ENCODE assay signal across 8 cellular contexts in genomic region chr1:201346337-201346939, GRCh38. TPM values are rescaled to one million over a fixed set of nuclear protein-coding genes. Genes with fewer than 3 reads are reported as not detected.
DNase-seq lines count a peak whose midpoint lies in the region; ATAC-seq and TF ChIP-seq lines count a peak whose summit lies in the region.

No MANE protein-coding gene starts in this region.

- no peak overlapping the region for H3K23ac ChIP-seq in neuronal stem cell (ENCODE audit: low read depth, low read length, poor library complexity)

- H3F3A ChIP-seq in GM23338 (replicated peaks; ENCODE audit: low read depth) = peaks cover 4% of the 10 kb centered on the region; the same call in 1 of the 2 replicates

- no peaks in the 10 kb centered on the region for H3K9me3 ChIP-seq in Peyer's patch
- peaks cover 0 to 10% (median 3%) of the 10 kb centered on the region in 4 donors for H3K9me3 ChIP-seq in esophagus muscularis mucosa
- H3K9me3 ChIP-seq in neuronal stem cell (replicated peaks in 1 of 2; ENCODE audit: control insufficient read depth in 2 of 2, insufficient read depth in 1 of 2, low read depth in 1 of 2, low read length in 2 of 2) = no peaks in the 10 kb centered on the region

- H3K9me3 Mint-ChIP-seq in GM23338 = peaks cover 1% of the 10 kb centered on the region; the same call in 2 of the 3 replicates

- H3K9me2 ChIP-seq in GM23338 (ENCODE audit: insufficient read depth) = peaks cover 6% of the 10 kb centered on the region; the same call in 1 of the 2 replicates

- no peak overlapping the region for H2BK120ac ChIP-seq in neuronal stem cell (ENCODE audit: low read depth, low read length)

- no peak overlapping the region for H3K9ac ChIP-seq in neuronal stem cell (ENCODE audit: low read depth, low read length, poor library complexity)

- H2AFZ ChIP-seq in GM23338 (no peak overlapping the region), neuronal stem cell (ENCODE audit: low read length) (no peak overlapping the region)

- no peak overlapping the region for H2AK5ac ChIP-seq in neuronal stem cell (ENCODE audit: low read depth, low read length)

- no peaks in the 10 kb centered on the region for H3K36me3 Mint-ChIP-seq in GM23338 (ENCODE audit: low read depth)

- no peak overlapping the region for H3K27ac ChIP-seq in GM23338 (ENCODE audit: low read depth)
- H3K27ac ChIP-seq in Peyer's patch = no peak overlapping the region
- H3K27ac ChIP-seq in esophagus muscularis mucosa (replicated peaks in 1 of 4) = no peak overlapping the region
- no peak overlapping the region for H3K27ac ChIP-seq in neuronal stem cell (replicated peaks; ENCODE audit: low read length)

- no peak overlapping the region for H3K14ac ChIP-seq in neuronal stem cell (ENCODE audit: low read length)

- H3K18ac ChIP-seq in neuronal stem cell (ENCODE audit: low read length) = no peak overlapping the region

- H3K4me1 ChIP-seq in GM23338 (ENCODE audit: insufficient read depth) (peaks cover 19% of the 10 kb centered on the region), Peyer's patch (no peaks in the 10 kb centered on the region), esophagus muscularis mucosa (peaks cover 0 to 4% (median 0%) of the 10 kb centered on the region in 4 donors), neuronal stem cell (ENCODE audit: control insufficient read depth in 2 of 2, insufficient read depth in 1 of 2, low read depth in 1 of 2, low read length in 2 of 2) (peaks cover 0 to 8% of the 10 kb centered on the region in 2 donors)

- ATAC-seq in GM23338 (peak; percentile 45), HG03108 (IDR thresholded peaks at IDR 0.05; ENCODE audit: unreplicated experiment) (no peak), GM19035 (IDR thresholded peaks at IDR 0.05; ENCODE audit: unreplicated experiment) (no peak), HG03097 (IDR thresholded peaks at IDR 0.05; ENCODE audit: low FRiP score, unreplicated experiment) (no peak)

- DNase-seq in Ammon's horn (ENCODE audit: low spot score) (peak; percentile 24), GM23338 (ENCODE audit: low spot score) (peak; percentile 88), Peyer's patch (peak in 2 of 3 donors; percentile 44 to 72), esophagus muscularis mucosa (ENCODE audit: extremely low spot score) (no peak), neuronal stem cell (ENCODE audit: low spot score) (peak; percentile 52)

- H3K4me1 Mint-ChIP-seq in GM23338 = peaks cover 36% of the 10 kb centered on the region

- TF ChIP-seq CTCF in GM23338 (conservative IDR thresholded peaks at IDR 0.05; ENCODE audit: low read depth in 2 of 2) (peak; percentile 74 to 80), Peyer's patch (IDR thresholded peaks at IDR 0.05) (peak in 4 of 6 experiments; percentile 39 to 77 (median 72)), esophagus muscularis mucosa (IDR thresholded peaks at IDR 0.05) (peak; percentile 34 to 50 (median 39))

- H2BK5ac ChIP-seq in neuronal stem cell (ENCODE audit: low read length) = no peak overlapping the region

- no peak overlapping the region for H3K4me2 ChIP-seq in GM23338
- H3K4me2 ChIP-seq in neuronal stem cell (ENCODE audit: insufficient read depth, low read length, poor library complexity, severe bottlenecking) = no peak overlapping the region

- no peak overlapping the region for H2BK12ac ChIP-seq in neuronal stem cell (ENCODE audit: low read length)

- H4K20me1 ChIP-seq in GM23338 (replicated peaks; ENCODE audit: insufficient read depth) = no peaks in the 10 kb centered on the region

- no peaks in the 10 kb centered on the region for H3K79me2 ChIP-seq in GM23338 (replicated peaks; ENCODE audit: insufficient read depth)

- peak overlapping the region; percentile 16; the same call in 2 of the 3 replicates for H3K4me3 Mint-ChIP-seq in GM23338

- TF ChIP-seq EP300 in esophagus muscularis mucosa (IDR thresholded peaks at IDR 0.05) = no peak

- H4K91ac ChIP-seq in neuronal stem cell (ENCODE audit: low read depth, low read length, poor library complexity) = no peak overlapping the region

- H3K4ac ChIP-seq in neuronal stem cell (ENCODE audit: low read length) = no peak overlapping the region

- H3K27me3 Mint-ChIP-seq in GM23338 (ENCODE audit: insufficient read depth, low read depth, poor library complexity) = peaks cover 10% of the 10 kb centered on the region

- H3K36me3 ChIP-seq in GM23338 (ENCODE audit: insufficient read depth) (no peaks in the 10 kb centered on the region; the same call in 1 of the 2 replicates), Peyer's patch (no peaks in the 10 kb centered on the region), esophagus muscularis mucosa (no peaks in the 10 kb centered on the region), neuronal stem cell (replicated peaks in 1 of 2; ENCODE audit: control insufficient read depth in 2 of 2, insufficient read depth in 2 of 2, low read length in 2 of 2) (no peaks in the 10 kb centered on the region)

- H4K8ac ChIP-seq in neuronal stem cell (ENCODE audit: low read depth, low read length) = no peak overlapping the region

- no peak overlapping the region; the same call in 1 of the 2 replicates for H3K27ac Mint-ChIP-seq in GM23338

- H2BK15ac ChIP-seq in neuronal stem cell (ENCODE audit: low read length) = no peak overlapping the region

- 40% methylated on average over 3 of the region's 5 CpGs for whole genome bisulfite sequencing in esophagus muscularis mucosa
- no CpG with 5 or more reads among the region's 5 CpGs for WGBS in neuronal stem cell (ENCODE audit: extremely low coverage in 2 of 2, insufficient read length in 2 of 2, insufficient replicate concordance in 1 of 2), 2 donors

- no peaks in the 10 kb centered on the region for H3K79me1 ChIP-seq in neuronal stem cell (ENCODE audit: low read depth, low read length)

- H3K4me3 ChIP-seq in GM23338 (no peak overlapping the region), Peyer's patch (no peak overlapping the region), esophagus muscularis mucosa (no peak overlapping the region), neuronal stem cell (ENCODE audit: low read length in 2 of 2) (no peak overlapping the region)

- no peak for TF ChIP-seq POLR2A in Peyer's patch (IDR thresholded peaks at IDR 0.05)
- no peak for TF ChIP-seq POLR2A in esophagus muscularis mucosa (IDR thresholded peaks at IDR 0.05; ENCODE audit: low read depth)

- H3K27me3 ChIP-seq in GM23338 (ENCODE audit: insufficient read depth) (no peaks in the 10 kb centered on the region), Peyer's patch (no peaks in the 10 kb centered on the region), esophagus muscularis mucosa (peaks cover 0 to 37% (median 0%) of the 10 kb centered on the region in 4 donors), neuronal stem cell (ENCODE audit: control insufficient read depth in 3 of 3, insufficient read depth in 3 of 3, low read depth in 1 of 3, low read length in 3 of 3) (peaks cover 0 to 18% (median 0%) of the 10 kb centered on the region in 3 experiments)

- intact Hi-C loops in esophagus muscularis mucosa (cut with DNase I) = no loop called here

RNA-seq across cellular contexts. Expression of gene TNNT2, which starts 31.0 kb away (rescaled TPM):
- total RNA-seq in GM23338 (2014; rRNA removed; shearing (Covaris generic)) = 4.5 and 7.5 TPM in 2 replicates
- 19.1 and 25.3 TPM in 2 replicates for polyA plus RNA-seq in GM23338 (2016; fragmentation: Nextera tagmentation; extraction: Ambion mirVana)
- 1 to 10 TPM in 1 of 4 donors, under 1 TPM in 1, not detected in 2; 0.40 to 3.7 TPM for total RNA-seq in Peyer's patch
- 1 to 10 TPM in 1 of 4 donors, under 1 TPM in 1, not detected in 2; 0.83 to 2.0 TPM for total RNA-seq in esophagus muscularis mucosa
- 8.6 TPM for polyA plus RNA-seq in neuronal stem cell (2013, experiment 1 of 2)
- 10.2 TPM for polyA plus RNA-seq in neuronal stem cell (2013, experiment 2 of 2)

RNA-seq across cellular contexts. Expression of gene LAD1, which starts 52.7 kb away (rescaled TPM):
- 17.6 and 22.3 TPM in 2 replicates for total RNA-seq in GM23338 (2014; rRNA removed; shearing (Covaris generic))
- polyA plus RNA-seq in GM23338 (2016; fragmentation: Nextera tagmentation; extraction: Ambion mirVana) = 18.0 and 18.9 TPM in 2 replicates
- 100 to 1,000 TPM; 106 to 224 (median 192) TPM for total RNA-seq in Peyer's patch
- under 1 TPM in 1 of 4 donors, not detected in 3; 0.17 TPM for total RNA-seq in esophagus muscularis mucosa
- polyA plus RNA-seq in neuronal stem cell (2013, experiment 1 of 2) = 0.86 TPM
- 0.86 TPM for polyA plus RNA-seq in neuronal stem cell (2013, experiment 2 of 2)

Comparison
In these comparisons a context has a peak if more than half of its experiments do, and no peak if none do; other contexts are left out.
1. RNA of gene LAD1, which starts 52.7 kb away (total RNA-seq): 106 to 224 TPM in Peyer's patch and 17.6 to 22.3 TPM in GM23338; 0.17 TPM in esophagus muscularis mucosa; every median in the first group is over 10 times any median in the second.
2. Peak in every context shown above with its lines, with median percentiles within 50 percentile points of each other: CTCF ChIP-seq.